ENCODE assay signal across 1 cellular context in genomic region chr6:139728879-139729278, GRCh38.
TF ChIP-seq lines count a peak whose summit lies in the region.

No MANE protein-coding gene starts in this region.

TF ChIP-seq in liver, 16 proteins besides CTCF, POLR2A, EP300 and RAD21 (continued from another document):
- TF ChIP-seq, protein P1, sequence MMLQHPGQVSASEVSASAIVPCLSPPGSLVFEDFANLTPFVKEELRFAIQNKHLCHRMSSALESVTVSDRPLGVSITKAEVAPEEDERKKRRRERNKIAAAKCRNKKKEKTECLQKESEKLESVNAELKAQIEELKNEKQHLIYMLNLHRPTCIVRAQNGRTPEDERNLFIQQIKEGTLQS (IDR thresholded peaks at IDR 0.05), result no peak
- TF ChIP-seq RXRA (IDR thresholded peaks at IDR 0.05), result peak; percentile 13 to 38
- TF ChIP-seq EGR1 (IDR thresholded peaks at IDR 0.05; ENCODE audit: low read depth in 2 of 2), result no peak
- peak; percentile 72 to 76 for TF ChIP-seq HNF4A (conservative IDR thresholded peaks at IDR 0.05)
- no peak for TF ChIP-seq GABPA (IDR thresholded peaks at IDR 0.05 in 1 of 2, conservative IDR thresholded peaks at IDR 0.05 in 1 of 2)
- TF ChIP-seq NR2F2 (IDR thresholded peaks at IDR 0.05), result no peak
- TF ChIP-seq JUND (IDR thresholded peaks at IDR 0.05), result no peak
- peak; percentile 70 for TF ChIP-seq YY1 (IDR thresholded peaks at IDR 0.05)
- no peak for TF ChIP-seq TAF1 (conservative IDR thresholded peaks at IDR 0.05)
- peak; percentile 23 for TF ChIP-seq HNF4G (IDR thresholded peaks at IDR 0.05)
- no peak for TF ChIP-seq FOXA1 (IDR thresholded peaks at IDR 0.05)
